In genomic region chr3:186783070-186783730, GRCh38 we compare ENCODE assay signal across 8 cellular contexts. TPM values are rescaled to one million over a fixed set of nuclear protein-coding genes. Genes with fewer than 3 reads are reported as not detected.
DNase-seq lines count a peak whose midpoint lies in the region; TF ChIP-seq lines count a peak whose summit lies in the region.

TSS of gene EIF4A2 (plus strand) at chr3:186783577. CDS start at chr3:186783611, 34 bp downstream.

- intact Hi-C loops in esophagus muscularis mucosa (cut with DNase I), result no loop called here

- H3K4me3 ChIP-seq in GM23248 (peak within 1 kb of the TSS; percentile 97), esophagus muscularis mucosa (peak within 1 kb of the TSS; percentile 81 to 91 (median 86))

- in situ Hi-C loops in GM23248 (cut with MboI), result no loop called here

- TF ChIP-seq POLR2A in esophagus muscularis mucosa (IDR thresholded peaks at IDR 0.05; ENCODE audit: low read depth), result peak; percentile 90

- 1% methylated on average over 37 to 54 of the region's 59 CpGs for WGBS in GM23248 (ENCODE audit: low coverage in 1 of 2, low lambda C conversion rate in 2 of 2, missing lambda C conversion rate in 2 of 2), 2 experiments
- under 1% methylated on average over 56 of the region's 59 CpGs for WGBS in esophagus muscularis mucosa

- H3F3A ChIP-seq in GM23248 (ENCODE audit: insufficient read depth), result peaks cover 48% of the 10 kb centered on the region

- H3K4me2 ChIP-seq in GM23248 (ENCODE audit: unreplicated experiment), result peak within 1 kb of the TSS; percentile 99

- H2AFZ ChIP-seq in GM23248, result peak within 1 kb of the TSS; percentile 95

- no peak for TF ChIP-seq CTCF in esophagus muscularis mucosa (IDR thresholded peaks at IDR 0.05)

- H3K27me3 ChIP-seq in GM23248 (replicated peaks; ENCODE audit: insufficient read depth) (no peaks in the 10 kb centered on the region), esophagus muscularis mucosa (peaks cover 0 to 5% (median 0%) of the 10 kb centered on the region in 4 donors)

- DNase-seq in DMS79 (lab: John Stamatoyannopoulos, UW), result peak; percentile 49
- peak; percentile 92 for DNase-seq in GM23248
- DNase-seq in LHCN-M2 (ENCODE audit: low read depth), result peak; percentile 85
- peak; percentile 89 for DNase-seq in RPMI7951 (ENCODE audit: low read depth)
- peak; percentile 84 for DNase-seq in activated T-helper 1 cell treated with Interleukin-2 at 50 U/mL for 16 hours (ENCODE audit: low read depth)
- DNase-seq in esophagus muscularis mucosa (ENCODE audit: extremely low spot score), result peak; percentile 98
- peak; percentile 91 for DNase-seq in myocyte (ENCODE audit: low read depth)
- DNase-seq in stimulated activated CD8-positive, alpha-beta memory T cell treated with anti-CD3 and anti-CD28 coated beads, Interleukin-7, amount 100 ng/mL, for 24 hours (ENCODE audit: low read depth), result peak; percentile 77

- H3K36me3 ChIP-seq in GM23248 (ENCODE audit: low read depth) (peaks cover 41% of the 10 kb centered on the region), esophagus muscularis mucosa (peaks cover 28 to 42% (median 40%) of the 10 kb centered on the region in 4 donors)

- H3K27ac ChIP-seq in GM23248 (peak within 1 kb of the TSS; percentile 87), esophagus muscularis mucosa (replicated peaks in 1 of 4) (peak within 1 kb of the TSS; percentile 96 to 100 (median 97))

- H3K9ac ChIP-seq in GM23248, result peak within 1 kb of the TSS; percentile 99

- TF ChIP-seq EP300 in esophagus muscularis mucosa (IDR thresholded peaks at IDR 0.05), result no peak

- H3K4me1 ChIP-seq in GM23248 (ENCODE audit: insufficient read depth) (peaks cover 28% of the 10 kb centered on the region), esophagus muscularis mucosa (peaks cover 34 to 46% (median 42%) of the 10 kb centered on the region in 4 donors)

- H4K20me1 ChIP-seq in GM23248 (ENCODE audit: insufficient read depth), result peaks cover 42% of the 10 kb centered on the region

- no peaks in the 10 kb centered on the region for H3K9me3 ChIP-seq in GM23248 (ENCODE audit: low read depth)
- H3K9me3 ChIP-seq in esophagus muscularis mucosa, result no peaks in the 10 kb centered on the region

- H3K9me2 ChIP-seq in GM23248 (ENCODE audit: insufficient read depth), result no peaks in the 10 kb centered on the region

- H3K79me2 ChIP-seq in GM23248 (ENCODE audit: insufficient read depth), result peaks cover 60% of the 10 kb centered on the region

RNA-seq across cellular contexts. Expression of gene EIF4A2, which starts in this region (rescaled TPM):
- 426 and 469 TPM in 2 replicates for total RNA-seq in GM23248 (2014; rRNA removed; shearing (Covaris generic))
- polyA plus RNA-seq in GM23248 (2016; fragmentation: Nextera tagmentation; extraction: Ambion mirVana), result 122 TPM in 2 replicates
- total RNA-seq in LHCN-M2 (2014; rRNA removed) (493 and 693 TPM in 2 replicates), esophagus muscularis mucosa (100 to 1,000 TPM; 312 to 516 (median 413) TPM), myocyte (1,024 and 1,042 TPM in 2 replicates)
- 235 TPM for polyA plus RNA-seq in LHCN-M2 (2012)
- total RNA-seq in RPMI7951 (2014; rRNA removed; shearing (Covaris generic)), result 465 and 511 TPM in 2 replicates
- 363 TPM for polyA plus RNA-seq in myocyte (2012)

Comparison
In these comparisons a context has a peak if more than half of its experiments do, and no peak if none do; other contexts are left out.
1. Peak in every context shown above with its lines: DNase-seq, H3K4me3 ChIP-seq and H3K27ac ChIP-seq.